Comparison of ENCODE assay signal across 1 cellular context in the genomic region with DNA sequence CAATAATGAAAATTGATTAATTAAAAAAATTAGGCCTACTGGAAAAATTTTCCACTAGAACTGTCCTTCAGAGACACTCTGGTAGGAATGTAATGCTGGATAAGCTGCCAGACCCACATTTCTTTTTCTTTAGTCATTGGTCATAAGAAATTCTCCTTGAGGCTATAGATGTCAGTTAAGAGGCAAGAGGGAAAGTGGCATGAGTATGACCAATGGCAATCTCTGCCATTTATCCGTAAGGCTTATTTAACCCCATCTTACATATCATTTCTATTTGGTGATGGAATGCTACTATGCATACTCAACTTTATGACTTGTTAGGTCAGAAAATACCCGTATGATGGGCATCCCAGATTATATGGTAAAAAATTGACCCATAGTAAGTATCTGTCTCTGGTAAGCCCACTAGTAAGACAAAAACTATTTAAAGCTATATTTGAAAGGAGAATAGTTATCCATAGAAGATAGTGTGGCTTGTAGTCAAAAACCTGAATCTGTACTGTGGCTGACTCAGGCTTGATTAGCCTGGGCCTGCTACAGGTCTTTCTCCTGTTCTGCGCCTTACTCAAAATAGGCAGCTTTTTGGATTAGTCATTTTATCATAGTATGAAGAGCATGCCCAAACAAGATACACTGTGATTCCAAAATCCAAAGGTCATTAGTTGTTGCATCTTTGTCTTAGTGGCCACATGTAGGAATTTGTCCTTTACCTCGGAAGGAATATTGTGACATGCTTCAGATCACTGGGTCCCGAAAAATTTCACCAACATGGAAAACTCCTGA.
TF ChIP-seq lines count a peak whose summit lies in the region.

No MANE protein-coding gene starts in this region.

TF ChIP-seq in A549, 52 proteins besides CTCF, POLR2A, EP300 and RAD21 (continued from another document):
- TF ChIP-seq, protein P1, sequence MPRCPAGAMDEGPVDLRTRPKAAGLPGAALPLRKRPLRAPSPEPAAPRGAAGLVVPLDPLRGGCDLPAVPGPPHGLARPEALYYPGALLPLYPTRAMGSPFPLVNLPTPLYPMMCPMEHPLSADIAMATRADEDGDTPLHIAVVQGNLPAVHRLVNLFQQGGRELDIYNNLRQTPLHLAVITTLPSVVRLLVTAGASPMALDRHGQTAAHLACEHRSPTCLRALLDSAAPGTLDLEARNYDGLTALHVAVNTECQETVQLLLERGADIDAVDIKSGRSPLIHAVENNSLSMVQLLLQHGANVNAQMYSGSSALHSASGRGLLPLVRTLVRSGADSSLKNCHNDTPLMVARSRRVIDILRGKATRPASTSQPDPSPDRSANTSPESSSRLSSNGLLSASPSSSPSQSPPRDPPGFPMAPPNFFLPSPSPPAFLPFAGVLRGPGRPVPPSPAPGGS (IDR thresholded peaks at IDR 0.05) = no peak
- no peak for TF ChIP-seq RNF2 (IDR thresholded peaks at IDR 0.05; ENCODE audit: borderline replicate concordance, low read depth)
